ENCODE assay signal across 11 cellular contexts in the genomic region with DNA sequence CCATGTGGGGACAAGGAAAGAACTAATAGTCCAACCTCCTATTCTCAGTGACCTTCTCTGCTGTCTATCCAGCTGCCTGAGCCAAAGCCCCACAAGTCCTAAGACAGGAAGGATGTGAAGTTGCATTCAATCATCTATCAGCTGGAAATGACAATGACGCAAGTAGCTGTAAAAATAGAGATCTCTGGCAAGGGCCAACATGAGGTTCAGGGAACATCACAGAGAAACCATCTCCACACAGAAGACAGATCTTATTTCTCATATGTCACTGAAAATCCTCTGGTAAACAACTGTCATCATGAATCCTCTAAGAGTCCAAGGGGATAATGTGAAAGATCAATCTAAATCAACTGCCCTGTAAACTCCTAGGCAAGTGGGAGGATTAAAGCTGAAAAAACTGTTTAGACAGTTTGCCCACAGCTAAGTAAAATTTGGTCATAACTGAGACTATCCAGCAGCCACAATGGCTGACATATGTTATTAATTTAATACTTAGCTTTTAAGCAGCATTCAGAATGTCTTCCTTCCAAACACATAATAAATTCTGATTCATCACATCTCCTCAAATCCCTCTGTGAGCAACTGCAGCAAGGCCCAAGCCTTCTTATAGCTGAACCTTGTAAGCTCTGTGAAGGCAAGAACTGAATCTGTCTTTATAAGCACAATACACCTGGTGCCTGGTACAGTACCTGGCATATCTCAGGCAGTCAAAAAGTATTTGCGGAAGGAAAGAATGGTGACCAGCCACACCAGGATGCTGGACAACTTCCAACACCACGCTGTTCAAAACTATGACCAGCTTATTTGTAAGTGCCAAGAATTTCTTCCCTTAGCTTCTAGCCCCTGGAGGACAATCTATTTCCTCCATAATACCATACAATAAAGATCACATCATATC. TPM values are rescaled to one million over a fixed set of nuclear protein-coding genes. Genes with fewer than 3 reads are reported as not detected.
DNase-seq lines count a peak whose midpoint lies in the region; ATAC-seq and TF ChIP-seq lines count a peak whose summit lies in the region.
"Had no signal": no experiment of that assay in that cellular context is flagged by ENCODE, and none has a peak within 500 bp of the region (broad histone marks: within the 10 kb centered on the region; RNA-seq: fewer than 3 reads in every experiment).

No MANE protein-coding gene starts in this region.

- no peaks in the 10 kb centered on the region for H3K27me3 ChIP-seq in left ventricle myocardium inferior (ENCODE audit: low read depth)
- H3K27me3 ChIP-seq in smooth muscle cell (ENCODE audit: low read depth), result no peaks in the 10 kb centered on the region
- no peaks in the 10 kb centered on the region for H3K27me3 ChIP-seq in SJCRH30

- H3K4me1 ChIP-seq in left ventricle myocardium inferior, result peaks cover 32% of the 10 kb centered on the region
- H3K4me1 ChIP-seq in smooth muscle cell (ENCODE audit: low read depth), result no peaks in the 10 kb centered on the region
- H3K4me1 ChIP-seq in SJCRH30, result no peaks in the 10 kb centered on the region

- H3K27ac ChIP-seq in angular gyrus (ENCODE audit: low read depth, low read length) (peak overlapping the region; percentile 56), left ventricle myocardium inferior (replicated peaks) (peak overlapping the region; percentile 82), smooth muscle cell (ENCODE audit: low read depth) (peak overlapping the region; percentile 65), SJCRH30 (no peak overlapping the region)

- H3F3A ChIP-seq in smooth muscle cell (ENCODE audit: low read depth), result peaks cover 25% of the 10 kb centered on the region

- no peak overlapping the region for H2AFZ ChIP-seq in smooth muscle cell (ENCODE audit: low read depth)

- no peaks in the 10 kb centered on the region for H3K36me3 ChIP-seq in left ventricle myocardium inferior
- H3K36me3 ChIP-seq in smooth muscle cell (ENCODE audit: low read depth), result no peaks in the 10 kb centered on the region
- no peaks in the 10 kb centered on the region for H3K36me3 ChIP-seq in SJCRH30

- H3K4me3 ChIP-seq in HFF-Myc (replicated peaks; ENCODE audit: low read depth, low read length) (no peak overlapping the region), left ventricle myocardium inferior (no peak overlapping the region), smooth muscle cell (no peak overlapping the region), SJCRH30 (no peak overlapping the region)

- no peaks in the 10 kb centered on the region for H3K9me3 ChIP-seq in left ventricle myocardium inferior (replicated peaks)
- no peaks in the 10 kb centered on the region for H3K9me3 ChIP-seq in smooth muscle cell (replicated peaks; ENCODE audit: low read depth)
- no peaks in the 10 kb centered on the region for H3K9me3 ChIP-seq in SJCRH30 (replicated peaks)

- H3K9ac ChIP-seq in smooth muscle cell (ENCODE audit: low read depth), result no peak overlapping the region

- ATAC-seq in GM21723 (IDR thresholded peaks at IDR 0.05; ENCODE audit: unreplicated experiment), result no peak

- peak overlapping the region; percentile 28 for H3K4me2 ChIP-seq in smooth muscle cell

- WGBS in smooth muscle cell (ENCODE audit: low lambda C conversion rate), result 45% methylated on average over 3 of the region's 3 CpGs

- no peaks in the 10 kb centered on the region for H3K79me2 ChIP-seq in smooth muscle cell (ENCODE audit: low read depth)

- no peaks in the 10 kb centered on the region for H4K20me1 ChIP-seq in smooth muscle cell (ENCODE audit: low read depth)

- DNase-seq in HFF-Myc (ENCODE audit: extremely low read depth, low read depth), result peak; percentile 93
- no peak for DNase-seq in left ventricle myocardium inferior
- DNase-seq in smooth muscle cell (lab: John Stamatoyannopoulos, UW; ENCODE audit: unreplicated experiment), result no peak
- DNase-seq in activated CD4-positive, alpha-beta T cell treated with anti-CD3 and anti-CD28 coated beads for 48 hours, result no peak
- no peak for DNase-seq in GM19238 (ENCODE audit: insufficient read length, low spot score)
- DNase-seq in SJCRH30, result no peak
- DNase-seq: activated CD8-positive, alpha-beta memory T cell treated with anti-CD3 and anti-CD28 coated beads for 24 hours; effector CD4-positive, alpha-beta T cell; NK-92 treated with Interleukin-12 subunit alpha and Interleukin-12 subunit beta, amount 100 ng/mL, for 24 hours had no signal

- intact Hi-C loops in left ventricle myocardium inferior (cut with micrococcal nuclease), result no loop called here

- no peak for TF ChIP-seq CTCF in HFF-Myc (IDR thresholded peaks at IDR 0.05; ENCODE audit: low read depth, low read length, missing control alignments)
- TF ChIP-seq CTCF in left ventricle myocardium inferior (IDR thresholded peaks at IDR 0.05; ENCODE audit: borderline replicate concordance), result no peak
- TF ChIP-seq CTCF in smooth muscle cell (IDR thresholded peaks at IDR 0.05; ENCODE audit: borderline replicate concordance, insufficient read depth, poor library complexity, severe bottlenecking), result no peak

RNA-seq across cellular contexts. Expression of a gene that starts 52.0 kb away (rescaled TPM):
- total RNA-seq in left ventricle myocardium inferior, result 14.4 TPM
- total RNA-seq in smooth muscle cell, result 97.2 and 116 TPM in 2 replicates
- 70.5 and 73.2 TPM in 2 replicates for polyA plus RNA-seq in smooth muscle cell
- 29.7 and 31.4 TPM in 2 replicates for total RNA-seq in SJCRH30 (2014; rRNA removed; shearing (Covaris generic))

RNA-seq across cellular contexts. Expression of a gene that starts 53.2 kb away (rescaled TPM):
- 6.5 TPM for total RNA-seq in left ventricle myocardium inferior
- total RNA-seq in smooth muscle cell, result 29.5 and 40.2 TPM in 2 replicates
- 13.1 and 21.9 TPM in 2 replicates for polyA plus RNA-seq in smooth muscle cell
- total RNA-seq in SJCRH30 (2014; rRNA removed; shearing (Covaris generic)), result 29.8 and 35.4 TPM in 2 replicates

RNA-seq across cellular contexts. Expression of a gene that starts 59.6 kb away (rescaled TPM):
- 0.93 TPM for total RNA-seq in left ventricle myocardium inferior
- total RNA-seq in smooth muscle cell, result 2.1 and 2.3 TPM in 2 replicates
- polyA plus RNA-seq in smooth muscle cell, result 1.3 and 2.1 TPM in 2 replicates
- total RNA-seq in SJCRH30 (2014; rRNA removed; shearing (Covaris generic)), result 0.77 and 1.2 TPM in 2 replicates

RNA-seq across cellular contexts. Expression of a gene that starts 59.9 kb away (rescaled TPM):
- total RNA-seq in left ventricle myocardium inferior (26.0 TPM), smooth muscle cell (2.7 and 10.5 TPM in 2 replicates)
- 17.6 and 19.2 TPM in 2 replicates for polyA plus RNA-seq in smooth muscle cell
- 23.1 and 23.9 TPM in 2 replicates for total RNA-seq in SJCRH30 (2014; rRNA removed; shearing (Covaris generic))
